Comparison of ENCODE assay signal across 15 cellular contexts in the genomic region with DNA sequence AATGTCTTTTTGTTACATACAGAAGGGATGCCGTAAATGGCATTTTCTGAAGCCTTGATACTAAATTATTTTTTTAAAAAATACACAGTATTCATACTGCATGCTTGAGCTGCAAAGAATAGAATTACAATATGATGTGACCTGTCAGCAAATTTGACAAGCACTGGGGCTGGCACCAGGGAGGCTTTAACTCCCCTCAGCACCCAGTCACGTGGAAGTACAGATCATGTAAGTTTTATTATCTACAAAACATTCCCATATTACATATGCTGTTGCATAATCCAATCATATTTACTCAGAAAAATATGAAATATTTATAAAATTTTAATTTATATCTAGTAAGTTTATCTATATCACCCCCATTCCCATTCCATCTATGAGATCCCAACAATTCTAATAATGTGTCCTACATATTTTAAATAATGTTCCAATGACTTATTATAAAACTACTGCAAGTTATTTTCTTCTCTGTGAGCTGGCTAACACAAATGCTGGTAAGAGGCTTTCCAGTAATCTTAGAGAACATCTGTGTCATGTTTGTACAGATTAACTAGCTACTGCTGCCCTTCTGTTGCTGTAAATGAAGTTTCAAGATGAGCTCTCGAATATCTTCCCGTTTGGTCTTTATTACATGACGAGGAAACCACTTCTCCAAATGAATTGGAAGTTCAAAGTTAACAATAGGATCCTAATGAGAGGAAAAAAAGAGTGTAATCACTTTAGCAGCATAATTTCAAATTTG. TPM values are rescaled to one million over a fixed set of nuclear protein-coding genes. Genes with fewer than 3 reads are reported as not detected.
"Had no signal": no experiment of that assay in that cellular context is flagged by ENCODE, and none has a peak within 500 bp of the region (broad histone marks: within the 10 kb centered on the region; RNA-seq: fewer than 3 reads in every experiment).

No MANE protein-coding gene starts in this region.

- H2AFZ ChIP-seq: hepatocyte, neural progenitor cell had no signal

- H3K27ac ChIP-seq: esophagus muscularis mucosa, gastroesophageal sphincter, hepatocyte, neural progenitor cell, pancreas had no signal

- H3K9ac ChIP-seq: neural progenitor cell had no signal

- FAIRE-seq: pancreas had no signal

- H3K4me1 ChIP-seq: esophagus muscularis mucosa, gastroesophageal sphincter, pancreas had no signal

- H3K36me3 ChIP-seq: neural progenitor cell had no signal

- ATAC-seq: gastroesophageal sphincter, pancreas had no signal

- H3K79me2 ChIP-seq: hepatocyte had no signal

- DNase-seq: activated B cell treated with CpG ODN at 0.5 μM for 24 hours; activated CD4-positive, alpha-beta T cell treated with anti-CD3 and anti-CD28 coated beads, Interleukin-2, amount 50 U/mL, for 1 hour; activated naive CD4-positive, alpha-beta T cell treated with anti-CD3 and anti-CD28 coated beads, Interleukin-2, amount 50 U/mL, for 16 hours; activated T-cell treated with anti-CD3 and anti-CD28 coated beads, Interleukin-2, amount 50 U/mL, for 1 hour; amniotic stem cell; cerebellar nuclear complex; endodermal cell; kidney glomerular epithelial cell; pancreas; stimulated activated CD4-positive, alpha-beta T cell treated with anti-CD3 and anti-CD28 coated beads, Interleukin-4, amount 100 ng/mL, for 4 hours; T1000 had no signal

- H3K4me2 ChIP-seq: hepatocyte, neural progenitor cell had no signal

- H3K4me3 ChIP-seq: esophagus muscularis mucosa, gastroesophageal sphincter, hepatocyte, neural progenitor cell, pancreas had no signal

- H3K9me3 ChIP-seq: esophagus muscularis mucosa, gastroesophageal sphincter, pancreas had no signal

- H3K27me3 ChIP-seq: esophagus muscularis mucosa, gastroesophageal sphincter, hepatocyte, neural progenitor cell, pancreas had no signal

RNA-seq across cellular contexts. Expression of a gene that starts 5.2 kb away (rescaled TPM):
- polyA plus RNA-seq: hepatocyte had no signal
